ENCODE assay signal across 8 cellular contexts in the genomic region with DNA sequence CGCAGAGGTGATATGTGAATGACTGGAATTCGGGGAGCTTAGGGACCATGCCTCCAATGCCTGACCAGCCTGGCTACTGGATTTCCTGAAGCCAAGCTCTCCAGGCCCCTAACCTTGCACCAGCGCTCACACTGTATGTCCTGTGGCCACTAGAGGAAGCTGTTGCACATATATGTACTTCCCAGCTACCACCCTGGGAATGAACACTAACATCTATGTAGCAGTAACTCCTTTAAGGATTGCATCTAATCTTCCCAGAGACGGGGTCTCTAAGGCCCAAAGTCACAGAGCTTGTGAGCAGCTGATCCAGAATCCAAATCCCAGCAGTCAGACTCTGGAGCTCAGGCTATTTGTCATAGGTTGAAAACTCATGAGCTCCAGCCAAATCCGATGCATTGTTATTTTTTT. TPM values are rescaled to one million over a fixed set of nuclear protein-coding genes. Genes with fewer than 3 reads are reported as not detected.
DNase-seq lines count a peak whose midpoint lies in the region; ATAC-seq, FAIRE-seq and TF ChIP-seq lines count a peak whose summit lies in the region.

No MANE protein-coding gene starts in this region.

- peaks cover 9% of the 10 kb centered on the region for H3K27me3 ChIP-seq in DOHH2 (ENCODE audit: control insufficient read depth, low read length)
- H3K27me3 ChIP-seq in Panc1 (ENCODE audit: control insufficient read depth, insufficient read depth, low read length), result peaks cover 12% of the 10 kb centered on the region
- H3K27me3 ChIP-seq in neural cell (ENCODE audit: insufficient read depth, low read depth, low read length), result no peaks in the 10 kb centered on the region

- CTCF ChIA-PET in Panc1 (lab: Charles Lee), result interaction anchor here (0.5 to 1.5 kb wide), 7 partner anchors 35 to 406 kb away, joined by 3 to 10 read pairs (median 4); no protein-coding TSS in a partner anchor

- in situ Hi-C loops in KBM-7 (cut with MboI; ENCODE audit: low pct_unique_long_range_greater_than_20kb, low sequenced_read_pairs), result no loop called here
- in situ Hi-C loops in Panc1 (cut with HindIII; ENCODE audit: low pct_unique_long_range_greater_than_20kb, low sequenced_read_pairs), result no loop called here

- H4K20me1 ChIP-seq in DOHH2 (ENCODE audit: control insufficient read depth, insufficient read depth, low read depth, low read length) (no peaks in the 10 kb centered on the region), neural cell (ENCODE audit: insufficient read depth) (no peaks in the 10 kb centered on the region)

- H3F3A ChIP-seq in DOHH2 (ENCODE audit: control insufficient read depth, insufficient read depth) (no peaks in the 10 kb centered on the region), neural cell (ENCODE audit: insufficient read depth, low read length, poor library complexity, severe bottlenecking) (no peaks in the 10 kb centered on the region)

- H3K4me3 ChIP-seq in DOHH2 (ENCODE audit: low read length) (no peak overlapping the region), Panc1 (ENCODE audit: low read depth in 2 of 2, low read length in 2 of 2) (no peak overlapping the region), neural cell (ENCODE audit: low read length) (no peak overlapping the region)

- H3K27ac ChIP-seq in DOHH2 (ENCODE audit: low read depth, low read length) (no peak overlapping the region), Panc1 (ENCODE audit: low read length) (no peak overlapping the region), neural cell (ENCODE audit: low read length) (no peak overlapping the region)

- no peaks in the 10 kb centered on the region for H3K9me3 Mint-ChIP-seq in endothelial cell (ENCODE audit: unreplicated experiment)

- DNase-seq in KBM-7 (peak; percentile 57), Panc1 (ENCODE audit: low read depth, low spot score) (peak; percentile 18), endothelial cell (ENCODE audit: low spot score) (peak; percentile 55), T-helper 17 cell (no peak), GM12891 (ENCODE audit: insufficient read length, low spot score) (no peak)

- peak; percentile 13 for TF ChIP-seq RAD21 in neural cell (conservative IDR thresholded peaks at IDR 0.05)

- no peaks in the 10 kb centered on the region for H3K79me2 ChIP-seq in DOHH2 (ENCODE audit: control insufficient read depth, low read length)
- no peaks in the 10 kb centered on the region for H3K79me2 ChIP-seq in neural cell (replicated peaks; ENCODE audit: insufficient read depth, low read length)

- H3K9ac ChIP-seq in neural cell (ENCODE audit: low read length), result no peak overlapping the region

- H3K36me3 ChIP-seq in DOHH2 (ENCODE audit: control insufficient read depth, low read length) (no peaks in the 10 kb centered on the region), Panc1 (ENCODE audit: control insufficient read depth, insufficient read depth, low read length) (no peaks in the 10 kb centered on the region), neural cell (ENCODE audit: insufficient read depth, low read length) (no peaks in the 10 kb centered on the region)

- POLR2A ChIA-PET in Panc1 (lab: Charles Lee), result interaction anchor here (0.6 to 0.7 kb wide), 2 partner anchors 284 to 354 kb away, joined by 4 to 6 read pairs; no protein-coding TSS in a partner anchor

- no TSS peak for BruUV-seq in Panc1 (replicated peaks; lab: Mats Ljungman, UMichigan)

- TF ChIP-seq EP300 in neural cell (conservative IDR thresholded peaks at IDR 0.05; ENCODE audit: poor library complexity, severe bottlenecking), result no peak

- H3K27ac Mint-ChIP-seq in endothelial cell (ENCODE audit: unreplicated experiment), result no peak overlapping the region
- H3K27ac Mint-ChIP-seq in T-helper 17 cell, result no peak overlapping the region

- peaks cover 7% of the 10 kb centered on the region for H3K27me3 Mint-ChIP-seq in endothelial cell (ENCODE audit: unreplicated experiment)
- peaks cover 57% of the 10 kb centered on the region for H3K27me3 Mint-ChIP-seq in T-helper 17 cell

- H3K4me2 ChIP-seq in DOHH2 (ENCODE audit: low read length) (no peak overlapping the region), neural cell (ENCODE audit: low read length) (no peak overlapping the region)

- ATAC-seq in Panc1, result peak; percentile 96
- ATAC-seq in T-helper 17 cell, result no peak
- no peak for ATAC-seq in GM18505 (IDR thresholded peaks at IDR 0.05; ENCODE audit: unreplicated experiment)

- TF ChIP-seq CTCF in DOHH2 (IDR thresholded peaks at IDR 0.05; ENCODE audit: low read depth, low read length, poor library complexity, severe bottlenecking) (peak; percentile 54), Panc1 (IDR thresholded peaks at IDR 0.05) (peak; percentile 88), endothelial cell (IDR thresholded peaks at IDR 0.05; ENCODE audit: unreplicated experiment) (no peak), neural cell (IDR thresholded peaks at IDR 0.05; ENCODE audit: poor library complexity, severe bottlenecking) (no peak)

- TF ChIP-seq POLR2A in GM12891 (IDR thresholded peaks at IDR 0.05; ENCODE audit: low read depth, low read length) (no peak), GM18505 (IDR thresholded peaks at IDR 0.05; ENCODE audit: borderline replicate concordance, extremely low read depth, insufficient read depth, insufficient read length) (no peak)

- H3K4me1 ChIP-seq in DOHH2 (ENCODE audit: control insufficient read depth, low read length), result no peaks in the 10 kb centered on the region
- no peaks in the 10 kb centered on the region for H3K4me1 ChIP-seq in Panc1 (ENCODE audit: control insufficient read depth, insufficient read depth, low read length)

- H3K36me3 Mint-ChIP-seq in endothelial cell (ENCODE audit: low read depth, unreplicated experiment) (no peaks in the 10 kb centered on the region), T-helper 17 cell (ENCODE audit: low read depth) (no peaks in the 10 kb centered on the region)

- FAIRE-seq in GM12891 (lab: Jason Lieb, UNC), result no peak

- H3K4me3 Mint-ChIP-seq in endothelial cell (ENCODE audit: unreplicated experiment) (no peak overlapping the region), T-helper 17 cell (no peak overlapping the region)

- no peak overlapping the region for H2AFZ ChIP-seq in neural cell (ENCODE audit: low read depth, low read length)

- no peaks in the 10 kb centered on the region for H3K9me3 ChIP-seq in DOHH2 (ENCODE audit: control insufficient read depth, insufficient read depth, low read length)
- no peaks in the 10 kb centered on the region for H3K9me3 ChIP-seq in Panc1 (ENCODE audit: control insufficient read depth, insufficient read depth, low read depth, low read length)
- no peaks in the 10 kb centered on the region for H3K9me3 ChIP-seq in neural cell (ENCODE audit: low read length)
- no peaks in the 10 kb centered on the region for H3K9me3 ChIP-seq in T-helper 17 cell (ENCODE audit: control insufficient read depth, low read length, poor library complexity, severe bottlenecking)

- H3K9me2 ChIP-seq in DOHH2 (replicated peaks; ENCODE audit: control insufficient read depth, low read length) (no peaks in the 10 kb centered on the region), neural cell (ENCODE audit: insufficient read depth, low read length) (no peaks in the 10 kb centered on the region)

- intact Hi-C loops in Panc1 (cut with micrococcal nuclease; ENCODE audit: unreplicated experiment), result loop anchor here (5.0 kb wide), 1 partner anchor 35 kb away; no protein-coding TSS in a partner anchor

- H3K4me1 Mint-ChIP-seq in endothelial cell (ENCODE audit: unreplicated experiment) (no peaks in the 10 kb centered on the region), T-helper 17 cell (peaks cover 7% of the 10 kb centered on the region)

TF ChIP-seq in neural cell, 6 proteins besides CTCF, POLR2A, EP300 and RAD21 (continues in another document):
- TF ChIP-seq TAF1 (IDR thresholded peaks at IDR 0.05; ENCODE audit: low read depth) (no peak), MXI1 (conservative IDR thresholded peaks at IDR 0.05; ENCODE audit: poor library complexity, severe bottlenecking) (no peak)

TF ChIP-seq in GM12891, 5 proteins besides CTCF, POLR2A, EP300 and RAD21:
- TF ChIP-seq SPI1 (IDR thresholded peaks at IDR 0.05; ENCODE audit: low read depth, low read length), result no peak
- no peak for TF ChIP-seq POLR2AphosphoS5 (IDR thresholded peaks at IDR 0.05; ENCODE audit: low read depth, low read length)
- no peak for TF ChIP-seq PAX5 (IDR thresholded peaks at IDR 0.05; ENCODE audit: insufficient read depth, low read length, severe bottlenecking)
- TF ChIP-seq POU2F2 (IDR thresholded peaks at IDR 0.05; ENCODE audit: low read depth, low read length), result no peak
- TF ChIP-seq TAF1 (IDR thresholded peaks at IDR 0.05; ENCODE audit: low read depth, low read length), result no peak
TF ChIP-seq in GM12891: peak in this region for 0.

RNA-seq across cellular contexts. Expression of a gene that starts 20.4 kb away (rescaled TPM):
- 0.10 TPM for total RNA-seq in Panc1 (2021; ENCODE audit: unreplicated experiment)
- polyA plus RNA-seq in Panc1 (2012; ENCODE audit: insufficient read length), result not detected
- total RNA-seq in endothelial cell (ENCODE audit: unreplicated experiment), result not detected
- polyA plus RNA-seq in neural cell, result not detected in 2 replicates
- not detected in 2 replicates for polyA minus RNA-seq in neural cell
- not detected for total RNA-seq in T-helper 17 cell
- polyA plus RNA-seq in GM12891 (2012; ENCODE audit: low read depth, missing spikeins), result not detected

RNA-seq across cellular contexts. Expression of a gene that starts 26.9 kb away (rescaled TPM):
- total RNA-seq in Panc1 (2021; ENCODE audit: unreplicated experiment), result not detected
- not detected for polyA plus RNA-seq in Panc1 (2012; ENCODE audit: insufficient read length)
- total RNA-seq in endothelial cell (ENCODE audit: unreplicated experiment), result not detected
- polyA plus RNA-seq in neural cell, result not detected in 2 replicates
- polyA minus RNA-seq in neural cell, result not detected in 2 replicates
- not detected for total RNA-seq in T-helper 17 cell
- polyA plus RNA-seq in GM12891 (2012; ENCODE audit: low read depth, missing spikeins), result not detected

RNA-seq across cellular contexts. Expression of a gene that starts 45.5 kb away (rescaled TPM):
- total RNA-seq in Panc1 (2021; ENCODE audit: unreplicated experiment) (not detected), endothelial cell (ENCODE audit: unreplicated experiment) (not detected), T-helper 17 cell (not detected)
- not detected for polyA plus RNA-seq in Panc1 (2012; ENCODE audit: insufficient read length)
- polyA plus RNA-seq in neural cell, result not detected in 2 replicates
- polyA minus RNA-seq in neural cell, result not detected in 2 replicates
- not detected for polyA plus RNA-seq in GM12891 (2012; ENCODE audit: low read depth, missing spikeins)

Comparison
In these comparisons a context has a peak if more than half of its experiments do, and no peak if none do; other contexts are left out.
1. CTCF ChIP-seq: peak in DOHH2 (single experiment) and Panc1 (single experiment); none in endothelial cell (single experiment) and neural cell (single experiment).
2. DNase-seq: peak in KBM-7 (single experiment), Panc1 (single experiment) and endothelial cell (single experiment); none in T-helper 17 cell (0 of 3) and GM12891 (single experiment).